Comparison of ENCODE assay signal across 17 cellular contexts in the genomic region with DNA sequence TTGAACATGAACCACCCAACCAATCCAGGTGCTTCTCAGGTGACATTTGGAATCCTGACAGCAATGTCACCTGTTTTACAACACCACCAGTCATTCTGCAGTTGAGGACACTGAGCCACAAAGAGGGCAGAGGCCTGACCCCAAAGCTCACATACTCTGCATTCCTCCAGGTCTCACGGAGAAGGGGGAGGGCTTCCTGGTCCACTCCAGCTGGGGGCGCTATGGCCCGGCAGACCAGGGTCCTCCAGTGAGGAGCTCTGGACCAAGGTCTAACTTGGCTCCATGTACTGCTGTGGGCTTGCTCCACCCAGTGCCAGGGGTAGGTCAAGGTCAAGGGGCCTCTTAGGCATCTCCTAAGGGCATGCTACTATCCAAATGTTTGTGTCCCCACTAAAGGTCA. TPM values are rescaled to one million over a fixed set of nuclear protein-coding genes. Genes with fewer than 3 reads are reported as not detected.
DNase-seq lines count a peak whose midpoint lies in the region; ATAC-seq, FAIRE-seq and TF ChIP-seq lines count a peak whose summit lies in the region.
"Had no signal": no experiment of that assay in that cellular context is flagged by ENCODE, and none has a peak within 500 bp of the region (broad histone marks: within the 10 kb centered on the region; RNA-seq: fewer than 3 reads in every experiment).

No MANE protein-coding gene starts in this region.

- DNase-seq in D721Med (ENCODE audit: insufficient read length, low spot score) (no peak), NCI-H2029 (lab: John Stamatoyannopoulos, UW) (peak; percentile 17), brain microvascular endothelial cell (no peak), neural crest cell (ENCODE audit: low read depth, low spot score) (no peak), NCI-H1436 (lab: John Stamatoyannopoulos, UW) (no peak)
- no peak for DNase-seq in activated CD8-positive, alpha-beta memory T cell treated with anti-CD3 and anti-CD28 coated beads for 24 hours
- no peak for DNase-seq in stimulated activated CD4-positive, alpha-beta T cell treated with anti-CD3 and anti-CD28 coated beads, Interleukin-15, amount 100 ng/mL, for 24 hours
- DNase-seq: DMS153; NCI-H1092 treated with DMSO at 0.1 percent for 48 hours; right cardiac atrium; SHP77 treated with DMSO at 0.1 percent for 48 hours; stimulated activated CD4-positive, alpha-beta T cell treated with anti-CD3 and anti-CD28 coated beads, Interleukin-4, amount 100 ng/mL, for 1 hour had no signal

- H3K36me3 ChIP-seq in brain microvascular endothelial cell (replicated peaks): no peaks in the 10 kb centered on the region
- H3K36me3 ChIP-seq: BLaER1, neutrophil had no signal

- peak overlapping the region; percentile 88 for H3K4me3 Mint-ChIP-seq in neural crest cell

- H3K27ac Mint-ChIP-seq in neural crest cell (ENCODE audit: unreplicated experiment): no peak overlapping the region

- H3K36me3 Mint-ChIP-seq in neural crest cell (ENCODE audit: low read depth): no peaks in the 10 kb centered on the region

- no peak for FAIRE-seq in D721Med (lab: Jason Lieb, UNC)

- in situ Hi-C loops in brain microvascular endothelial cell (cut with HindIII; ENCODE audit: low pct_ligation_motif_present, low sequenced_read_pairs): no loop called here

- H3K9me3 Mint-ChIP-seq in neural crest cell: no peaks in the 10 kb centered on the region

- no peaks in the 10 kb centered on the region for H3K27me3 ChIP-seq in brain microvascular endothelial cell (replicated peaks)

- H3K4me1 Mint-ChIP-seq in neural crest cell: peaks cover 36% of the 10 kb centered on the region

- no peak overlapping the region for H3K27ac ChIP-seq in brain microvascular endothelial cell
- H3K27ac ChIP-seq: BLaER1, coronary artery, epithelial cell of prostate, neutrophil had no signal

- no peak for ATAC-seq in GM18909 (IDR thresholded peaks at IDR 0.05; ENCODE audit: poor library complexity, unreplicated experiment)
- ATAC-seq: right cardiac atrium had no signal

- H3K27me3 Mint-ChIP-seq in neural crest cell (ENCODE audit: low read depth): no peaks in the 10 kb centered on the region

- TF ChIP-seq CTCF in D721Med (IDR thresholded peaks at IDR 0.05; ENCODE audit: insufficient read depth, missing control alignments): peak; percentile 5
- peak; percentile 38 for TF ChIP-seq CTCF in brain microvascular endothelial cell (IDR thresholded peaks at IDR 0.05; ENCODE audit: low read depth, low read length, missing control alignments)
- TF ChIP-seq CTCF in neural crest cell (conservative IDR thresholded peaks at IDR 0.05): no peak

- H3K4me3 ChIP-seq in brain microvascular endothelial cell (ENCODE audit: low read depth, low read length): no peak overlapping the region
- H3K4me3 ChIP-seq: BLaER1, coronary artery had no signal

RNA-seq across cellular contexts. Expression of gene PNPLA3, which starts 1.5 kb away (rescaled TPM):
- 28.3 and 31.2 TPM in 2 replicates for total RNA-seq in neural crest cell

RNA-seq across cellular contexts. Expression of gene PNPLA5, which starts 30.3 kb away (rescaled TPM):
- total RNA-seq in neural crest cell: not detected in 2 replicates
- total RNA-seq: right cardiac atrium had no signal

RNA-seq across cellular contexts. Expression of gene SAMM50, which starts 33.1 kb away (rescaled TPM):
- total RNA-seq in neural crest cell: 54.0 and 54.6 TPM in 2 replicates

RNA-seq across cellular contexts. Expression of gene SULT4A1, which starts 59.8 kb away (rescaled TPM):
- 6.3 and 7.3 TPM in 2 replicates for total RNA-seq in neural crest cell
